In the genomic region with DNA sequence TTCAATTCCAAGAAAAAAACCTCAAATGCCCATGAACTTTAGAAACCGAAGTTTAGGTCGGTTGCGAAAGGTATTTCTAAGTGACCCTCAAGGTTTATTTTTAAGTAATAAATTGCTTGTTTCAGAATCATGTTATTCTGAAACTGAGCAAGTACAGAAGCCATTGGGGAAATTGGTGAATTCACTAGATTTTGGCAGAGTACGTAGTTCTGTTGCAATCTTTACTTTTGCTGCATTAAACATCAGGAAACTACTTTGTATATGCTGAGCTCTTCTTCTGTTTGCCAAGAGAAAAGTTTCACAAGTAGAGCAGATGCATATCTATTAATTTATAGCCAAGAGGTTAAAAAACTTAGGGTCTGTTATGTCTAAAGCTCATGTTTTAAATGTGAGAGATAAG, we compare ENCODE assay signal across 1 cellular context.
TF ChIP-seq lines count a peak whose summit lies in the region.

No MANE protein-coding gene starts in this region.

TF ChIP-seq in GM23338, 12 proteins besides CTCF, POLR2A, EP300 and RAD21 (continued from another document):
- TF ChIP-seq, protein P1, sequence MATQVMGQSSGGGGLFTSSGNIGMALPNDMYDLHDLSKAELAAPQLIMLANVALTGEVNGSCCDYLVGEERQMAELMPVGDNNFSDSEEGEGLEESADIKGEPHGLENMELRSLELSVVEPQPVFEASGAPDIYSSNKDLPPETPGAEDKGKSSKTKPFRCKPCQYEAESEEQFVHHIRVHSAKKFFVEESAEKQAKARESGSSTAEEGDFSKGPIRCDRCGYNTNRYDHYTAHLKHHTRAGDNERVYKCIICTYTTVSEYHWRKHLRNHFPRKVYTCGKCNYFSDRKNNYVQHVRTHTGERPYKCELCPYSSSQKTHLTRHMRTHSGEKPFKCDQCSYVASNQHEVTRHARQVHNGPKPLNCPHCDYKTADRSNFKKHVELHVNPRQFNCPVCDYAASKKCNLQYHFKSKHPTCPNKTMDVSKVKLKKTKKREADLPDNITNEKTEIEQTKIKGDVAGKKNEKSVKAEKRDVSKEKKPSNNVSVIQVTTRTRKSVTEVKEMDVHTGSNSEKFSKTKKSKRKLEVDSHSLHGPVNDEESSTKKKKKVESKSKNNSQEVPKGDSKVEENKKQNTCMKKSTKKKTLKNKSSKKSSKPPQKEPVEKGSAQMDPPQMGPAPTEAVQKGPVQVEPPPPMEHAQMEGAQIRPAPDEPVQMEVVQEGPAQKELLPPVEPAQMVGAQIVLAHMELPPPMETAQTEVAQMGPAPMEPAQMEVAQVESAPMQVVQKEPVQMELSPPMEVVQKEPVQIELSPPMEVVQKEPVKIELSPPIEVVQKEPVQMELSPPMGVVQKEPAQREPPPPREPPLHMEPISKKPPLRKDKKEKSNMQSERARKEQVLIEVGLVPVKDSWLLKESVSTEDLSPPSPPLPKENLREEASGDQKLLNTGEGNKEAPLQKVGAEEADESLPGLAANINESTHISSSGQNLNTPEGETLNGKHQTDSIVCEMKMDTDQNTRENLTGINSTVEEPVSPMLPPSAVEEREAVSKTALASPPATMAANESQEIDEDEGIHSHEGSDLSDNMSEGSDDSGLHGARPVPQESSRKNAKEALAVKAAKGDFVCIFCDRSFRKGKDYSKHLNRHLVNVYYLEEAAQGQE (IDR thresholded peaks at IDR 0.05; ENCODE audit: unreplicated experiment), result no peak
